10 cellular contexts compared by ENCODE assay signal in the genomic region with DNA sequence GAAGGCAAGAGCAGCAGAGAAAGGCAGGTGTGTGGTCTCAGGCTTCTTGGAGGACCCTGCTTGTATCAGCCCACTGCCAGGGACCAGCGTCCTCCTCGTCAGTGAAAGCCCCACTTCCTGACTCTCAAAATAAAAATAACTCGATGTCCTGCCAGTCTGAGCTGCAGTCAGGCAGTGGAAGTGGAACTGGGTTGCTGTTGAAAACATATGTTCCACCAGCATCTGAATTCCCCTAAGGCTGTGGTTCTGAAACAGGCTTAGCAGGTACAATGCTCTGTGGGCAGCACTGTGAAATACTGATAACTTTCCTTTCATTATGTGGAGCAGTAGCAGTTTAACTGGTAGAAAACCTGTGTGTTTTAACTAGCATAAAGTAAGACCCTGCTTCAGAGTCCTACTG.
DNase-seq lines count a peak whose midpoint lies in the region; ATAC-seq and TF ChIP-seq lines count a peak whose summit lies in the region.
"Had no signal": no experiment of that assay in that cellular context is flagged by ENCODE, and none has a peak within 500 bp of the region (broad histone marks: within the 10 kb centered on the region; RNA-seq: fewer than 3 reads in every experiment).

No MANE protein-coding gene starts in this region.

- H3K9me3 Mint-ChIP-seq in activated CD4-positive, alpha-beta T cell treated with anti-CD3 and anti-CD28 coated beads, Interleukin-2, amount 10 ng/mL, durations not matched to agents 7 days and 5 days, result no peaks in the 10 kb centered on the region

- H3K4me1 Mint-ChIP-seq in activated CD4-positive, alpha-beta T cell treated with anti-CD3 and anti-CD28 coated beads, Interleukin-2, amount 10 ng/mL, durations not matched to agents 7 days and 5 days, result no peaks in the 10 kb centered on the region

- no peak overlapping the region for H3K4me3 Mint-ChIP-seq in activated CD4-positive, alpha-beta T cell treated with anti-CD3 and anti-CD28 coated beads, Interleukin-2, amount 10 ng/mL, durations not matched to agents 7 days and 5 days

- peaks cover 3% of the 10 kb centered on the region for H3K27me3 Mint-ChIP-seq in activated CD4-positive, alpha-beta T cell treated with anti-CD3 and anti-CD28 coated beads, Interleukin-2, amount 10 ng/mL, durations not matched to agents 7 days and 5 days

- no peaks in the 10 kb centered on the region for H3K36me3 Mint-ChIP-seq in activated CD4-positive, alpha-beta T cell treated with anti-CD3 and anti-CD28 coated beads, Interleukin-2, amount 10 ng/mL, durations not matched to agents 7 days and 5 days (ENCODE audit: low read depth)

- peak; percentile 50 for DNase-seq in GM13977 (ENCODE audit: low spot score)
- no peak for DNase-seq in SHP77 treated with DMSO at 0.1 percent for 48 hours (lab: John Stamatoyannopoulos, UW)
- no peak for DNase-seq in nucleus accumbens (lab: John Stamatoyannopoulos, UW)
- DNase-seq in activated CD4-positive, alpha-beta T cell treated with anti-CD3 and anti-CD28 coated beads, Interleukin-2, amount 10 ng/mL, durations not matched to agents 7 days and 5 days, result no peak
- no peak for DNase-seq in hippocampal formation (lab: John Stamatoyannopoulos, UW)
- DNase-seq: left lung, occipital lobe had no signal

- CTCF ChIA-PET in activated CD4-positive, alpha-beta T cell treated with anti-CD3 and anti-CD28 coated beads, Interleukin-2, amount 10 ng/mL, durations not matched to agents 7 days and 5 days (lab: Charles Lee), result no interaction called here

- no peak for TF ChIP-seq CTCF in GM13977 (IDR thresholded peaks at IDR 0.05; ENCODE audit: extremely low read depth, insufficient read depth, missing control alignments)

- ATAC-seq in GM19395 (IDR thresholded peaks at IDR 0.05; ENCODE audit: unreplicated experiment) (peak; percentile 71), HG02852 (IDR thresholded peaks at IDR 0.05; ENCODE audit: unreplicated experiment) (peak; percentile 71), HG03571 (IDR thresholded peaks at IDR 0.05; ENCODE audit: unreplicated experiment) (peak; percentile 67)
- ATAC-seq: left lung had no signal

- POLR2A ChIA-PET in activated CD4-positive, alpha-beta T cell treated with anti-CD3 and anti-CD28 coated beads, Interleukin-2, amount 10 ng/mL, durations not matched to agents 7 days and 5 days (lab: Charles Lee), result no interaction called here

- in situ Hi-C loops in GM13977 (cut with MboI; ENCODE audit: low pct_unique_long_range_greater_than_20kb, low sequenced_read_pairs, unreplicated experiment), result no loop called here

- no peak overlapping the region for H3K27ac Mint-ChIP-seq in activated CD4-positive, alpha-beta T cell treated with anti-CD3 and anti-CD28 coated beads, Interleukin-2, amount 10 ng/mL, durations not matched to agents 7 days and 5 days
